Comparison of ENCODE assay signal across 1 cellular context in the genomic region with DNA sequence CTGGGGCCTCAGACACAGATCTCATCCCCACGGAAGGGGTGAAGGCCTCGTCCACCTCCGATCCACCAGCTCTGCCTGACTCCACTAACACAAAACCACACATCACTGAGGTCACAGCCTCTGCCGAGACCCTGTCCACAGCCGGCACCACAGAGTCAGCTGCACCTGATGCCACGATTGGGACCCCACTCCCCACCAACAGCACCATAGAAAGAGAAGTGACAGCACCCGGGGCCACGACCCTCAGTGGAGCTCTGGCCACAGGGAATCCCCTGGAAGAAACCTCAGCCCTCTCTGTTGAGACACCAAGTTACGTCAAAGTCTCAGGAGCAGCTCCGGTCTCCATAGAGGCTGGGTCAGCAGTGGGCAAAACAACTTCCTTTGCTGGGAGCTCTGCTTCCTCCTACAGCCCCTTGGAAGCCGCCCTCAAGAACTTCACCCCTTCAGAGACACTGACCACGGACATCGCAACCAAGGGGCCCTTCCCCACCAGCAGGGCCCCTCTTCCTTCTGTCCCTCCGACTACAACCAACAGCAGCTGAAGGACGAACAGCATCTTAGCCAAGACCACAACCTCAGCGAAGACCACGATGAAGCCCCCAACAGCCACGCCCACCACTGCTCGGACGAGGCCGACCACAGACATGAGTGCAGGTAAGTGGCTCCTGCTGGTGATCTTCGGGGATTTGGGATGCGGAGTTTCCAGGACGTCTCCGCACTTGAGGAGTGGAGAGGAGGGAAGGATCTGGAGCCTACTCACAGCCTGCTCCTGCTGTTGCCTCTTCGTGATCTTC. TPM values are rescaled to one million over a fixed set of nuclear protein-coding genes. Genes with fewer than 3 reads are reported as not detected.
"Had no signal": no experiment of that assay in that cellular context is flagged by ENCODE, and none has a peak within 500 bp of the region (broad histone marks: within the 10 kb centered on the region; RNA-seq: fewer than 3 reads in every experiment).

No MANE protein-coding gene starts in this region.

RNA-seq across cellular contexts. Expression of a gene that starts 36.0 kb away (rescaled TPM):
- total RNA-seq: natural killer cell treated with Interleukin-12 subunit alpha and Interleukin-12 subunit beta and Interleukin-15 and Interleukin-18, amount 100 ng/mL, for 72 hours had no signal
